In the genomic region with DNA sequence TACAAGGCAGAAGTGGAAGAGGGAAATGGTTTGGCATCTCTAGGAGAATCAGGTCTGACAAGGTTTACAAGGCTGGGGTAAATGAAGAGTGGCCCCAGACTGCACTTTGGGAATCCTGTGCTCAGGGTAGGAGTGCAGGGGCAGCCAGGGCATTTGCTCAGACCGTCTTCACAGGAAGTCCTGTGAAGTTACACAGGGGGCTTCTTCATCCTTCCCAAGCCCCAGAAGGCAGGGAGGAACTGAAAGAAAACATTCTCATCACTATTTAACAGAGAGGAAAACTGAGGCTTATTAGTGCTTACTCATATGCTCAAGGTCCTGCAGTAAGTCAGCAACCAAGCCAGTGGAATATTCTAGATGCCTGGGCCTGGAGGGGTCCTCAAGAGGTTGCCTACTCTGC, we compare ENCODE assay signal across 31 cellular contexts.
"Had no signal": no experiment of that assay in that cellular context is flagged by ENCODE, and none has a peak within 500 bp of the region (broad histone marks: within the 10 kb centered on the region; RNA-seq: fewer than 3 reads in every experiment).

No MANE protein-coding gene starts in this region.

- H3K36me3 ChIP-seq: brain microvascular endothelial cell, WERI-Rb-1 had no signal

- FAIRE-seq: astrocyte, bronchial epithelial cell, colon, endometrium, endothelial cell of umbilical vein, frontal cortex had no signal

- DNase-seq: activated B cell treated with CpG ODN at 0.5 μM for 24 hours; activated CD4-positive, alpha-beta memory T cell treated with anti-CD3 and anti-CD28 coated beads for 36 hours; activated CD4-positive, alpha-beta T cell treated with anti-CD3 and anti-CD28 coated beads, Interleukin-2, amount 10 ng/mL, durations not matched to agents 24 days and 14 days; activated CD8-positive, alpha-beta T cell treated with anti-CD3 and anti-CD28 coated beads, Interleukin-2, amount 10 ng/mL, durations not matched to agents 7 days and 5 days; activated gamma-delta T cell; activated naive CD4-positive, alpha-beta T cell treated with anti-CD3 and anti-CD28 coated beads, Interleukin-2, amount 50 U/mL, for 16 hours; activated naive CD4-positive, alpha-beta T cell treated with Interleukin-2 at 50 U/mL for 16 hours; activated T-cell treated with anti-CD3 and anti-CD28 coated beads for 4 hours; activated T-cell treated with anti-CD3 and anti-CD28 coated beads, Interleukin-2, amount 50 U/mL, for 24 hours; activated T-cell treated with anti-CD3 and anti-CD28 coated beads, Interleukin-2, amount 50 U/mL, for 72 hours; amniotic stem cell; anterior cingulate cortex; brain microvascular endothelial cell; caudate nucleus; cortex of kidney; dermis blood vessel endothelial cell; effector CD8-positive, alpha-beta T cell; foreskin fibroblast; hippocampal formation; T-helper 1 cell; T-helper 17 cell; T1000; WERI-Rb-1 had no signal

- ATAC-seq: activated CD4-positive, CD25-positive, alpha-beta regulatory T cell treated with anti-CD3 and anti-CD28 coated beads, Interleukin-2, amount 50 U/mL, for 24 hours; activated CD8-positive, alpha-beta T cell treated with anti-CD3 and anti-CD28 coated beads, Interleukin-2, amount 10 ng/mL, durations not matched to agents 7 days and 5 days; activated T-cell treated with anti-CD3 and anti-CD28 coated beads, Interleukin-2, amount 50 U/mL, for 72 hours; T-helper 17 cell had no signal

- H3K27ac ChIP-seq: brain microvascular endothelial cell, epithelial cell of prostate, WERI-Rb-1 had no signal
